In the genomic region with DNA sequence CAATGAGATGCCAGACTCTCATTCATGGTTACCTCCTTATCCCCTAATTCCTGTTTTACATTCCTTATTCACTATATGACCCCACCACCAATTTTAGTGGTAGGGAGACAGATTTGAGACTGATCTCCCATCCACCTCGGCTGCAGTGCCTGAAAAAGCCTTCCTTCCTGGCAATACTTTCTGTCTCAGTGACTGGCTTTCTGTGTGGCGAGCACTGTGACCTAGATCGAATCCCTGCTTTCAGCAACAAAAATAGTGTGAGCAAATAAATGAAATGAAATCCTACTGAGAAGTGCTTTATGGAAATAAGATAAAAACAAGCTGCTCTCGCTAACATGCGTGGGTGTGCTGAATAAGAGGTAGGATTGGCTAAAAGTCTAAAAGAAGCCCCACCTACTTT, we compare ENCODE assay signal across 24 cellular contexts.
"Had no signal": no experiment of that assay in that cellular context is flagged by ENCODE, and none has a peak within 500 bp of the region (broad histone marks: within the 10 kb centered on the region; RNA-seq: fewer than 3 reads in every experiment).

No MANE protein-coding gene starts in this region.

- ATAC-seq: activated naive CD4-positive, alpha-beta T cell treated with anti-CD3 and anti-CD28 coated beads, Interleukin-2, amount 50 U/mL, for 72 hours; activated T-cell treated with anti-CD3 and anti-CD28 coated beads, Interleukin-2, amount 50 U/mL, for 72 hours; gastroesophageal sphincter; heart left ventricle; left lobe of liver had no signal

- H3K9me3 ChIP-seq: adrenal gland, gastroesophageal sphincter, vagina had no signal

- H3K36me3 ChIP-seq: adrenal gland, cardiac muscle cell, gastroesophageal sphincter, heart left ventricle, vagina, WERI-Rb-1 had no signal

- DNase-seq: activated CD4-positive, alpha-beta T cell treated with anti-CD3 and anti-CD28 coated beads for 1 hour; activated CD8-positive, alpha-beta memory T cell treated with anti-CD3 and anti-CD28 coated beads for 24 hours; activated CD8-positive, alpha-beta memory T cell treated with anti-CD3 and anti-CD28 coated beads, Interleukin-2, amount 50 U/mL, for 48 hours; activated effector memory CD4-positive, alpha-beta T cell treated with anti-CD3 and anti-CD28 coated beads, Interleukin-2, amount 50 U/mL, for 16 hours; activated T-cell treated with anti-CD3 and anti-CD28 coated beads, Interleukin-2, amount 50 U/mL, for 72 hours; adrenal gland; effector CD4-positive, alpha-beta T cell; heart left ventricle; kidney; retina; stimulated activated CD4-positive, alpha-beta T cell treated with anti-CD3 and anti-CD28 coated beads, Interleukin-12 subunit alpha, Interleukin-12 subunit beta, amount 100 ng/mL, for 4 hours; stimulated activated CD4-positive, alpha-beta T cell treated with anti-CD3 and anti-CD28 coated beads, Interleukin-1b, Interleukin-23, amount 100 ng/mL, for 48 hours; stimulated activated CD8-positive, alpha-beta memory T cell treated with anti-CD3 and anti-CD28 coated beads, Interleukin-4, amount 100 ng/mL, for 48 hours; stimulated activated naive CD4-positive, alpha-beta T cell treated with Interleukin-2 at 50 U/mL for 16 hours; T-helper 2 cell; trophoblast cell; WERI-Rb-1 had no signal

- H3K27ac ChIP-seq: adrenal gland, cardiac muscle cell, coronary artery, gastroesophageal sphincter, heart left ventricle, vagina, WERI-Rb-1 had no signal

- H3K27me3 ChIP-seq: adrenal gland, cardiac muscle cell, gastroesophageal sphincter, heart left ventricle, vagina had no signal

- H3K4me1 ChIP-seq: adrenal gland, gastroesophageal sphincter, heart left ventricle, vagina had no signal

- H3K4me3 ChIP-seq: adrenal gland, cardiac muscle cell, coronary artery, gastroesophageal sphincter, heart left ventricle, lung, vagina had no signal
